In the genomic region with DNA sequence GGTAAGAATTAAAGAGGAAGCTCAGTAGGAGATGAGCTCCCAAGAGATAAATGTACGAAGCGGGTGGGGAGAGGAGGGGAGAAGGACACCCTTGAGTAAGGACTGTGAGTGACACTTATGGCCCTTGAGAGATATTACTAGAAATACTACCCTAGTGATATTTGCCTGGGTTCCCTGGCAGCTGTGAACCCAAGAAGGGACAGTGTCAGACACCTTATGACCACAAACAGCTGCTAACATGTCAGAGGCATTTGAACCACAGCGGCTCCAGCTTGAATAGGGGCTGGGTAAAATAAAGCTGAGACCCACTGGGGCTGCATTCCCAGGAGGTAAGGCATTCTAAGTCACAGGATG, we compare ENCODE assay signal across 20 cellular contexts. TPM values are rescaled to one million over a fixed set of nuclear protein-coding genes. Genes with fewer than 3 reads are reported as not detected.
DNase-seq lines count a peak whose midpoint lies in the region; ATAC-seq, FAIRE-seq and TF ChIP-seq lines count a peak whose summit lies in the region.
"Had no signal": no experiment of that assay in that cellular context is flagged by ENCODE, and none has a peak within 500 bp of the region (broad histone marks: within the 10 kb centered on the region; RNA-seq: fewer than 3 reads in every experiment).

No MANE protein-coding gene starts in this region.

- no peak for TF ChIP-seq RAD21 in K562 (CRISPR knock-in tag; conservative IDR thresholded peaks at IDR 0.05 in 1 of 2, IDR thresholded peaks at IDR 0.05 in 1 of 2)

- no peaks in the 10 kb centered on the region for H3K9me1 ChIP-seq in K562 (ENCODE audit: control insufficient read depth, insufficient read depth, low read length)

- no peak overlapping the region for H2AK5ac ChIP-seq in neuronal stem cell (ENCODE audit: low read depth, low read length)

- H4K20me1 ChIP-seq in K562 (replicated peaks; ENCODE audit: control insufficient read depth, insufficient read depth, low read length) = no peaks in the 10 kb centered on the region

- H3K9ac ChIP-seq in K562 (ENCODE audit: insufficient read depth in 1 of 2, low read depth in 2 of 2, low read length in 2 of 2) (no peak overlapping the region), neuronal stem cell (ENCODE audit: low read depth, low read length, poor library complexity) (no peak overlapping the region)

- H3K79me1 ChIP-seq in neuronal stem cell (ENCODE audit: low read depth, low read length) = no peaks in the 10 kb centered on the region

- H2BK12ac ChIP-seq in neuronal stem cell (ENCODE audit: low read length) = no peak overlapping the region

- ATAC-seq in left ventricle myocardium superior = no peak
- ATAC-seq in K562 = no peak
- ATAC-seq in GM18520 (IDR thresholded peaks at IDR 0.05; ENCODE audit: unreplicated experiment) = no peak

- no peak overlapping the region for H3K14ac ChIP-seq in neuronal stem cell (ENCODE audit: low read length)

- no peak for TF ChIP-seq EP300 in K562 (IDR thresholded peaks at IDR 0.05; ENCODE audit: low read length)

- H2BK5ac ChIP-seq in neuronal stem cell (ENCODE audit: low read length) = no peak overlapping the region

- H3K36me3 ChIP-seq in cardiac muscle cell = no peaks in the 10 kb centered on the region
- H3K36me3 ChIP-seq in K562 (ENCODE audit: control insufficient read depth, insufficient read depth, low read length) = no peaks in the 10 kb centered on the region
- H3K36me3 ChIP-seq in neuronal stem cell (replicated peaks in 1 of 2; ENCODE audit: control insufficient read depth in 2 of 2, insufficient read depth in 2 of 2, low read length in 2 of 2) = no peaks in the 10 kb centered on the region

- in situ Hi-C loops in K562 (cut with MboI) = no loop called here

- H3K4me3 ChIP-seq in cardiac muscle cell (no peak overlapping the region), K562 (no peak overlapping the region), neuronal stem cell (ENCODE audit: low read length in 2 of 2) (no peak overlapping the region)
- H3K4me3 ChIP-seq: GM23338 had no signal

- POLR2A ChIA-PET in K562 (lab: Yijun Ruan, JAX) = interaction anchor here (0.5 kb wide), 1 partner anchor 14 kb away, joined by 3 read pairs; no protein-coding TSS in a partner anchor

- no peak for TF ChIP-seq CTCF in cardiac muscle cell (IDR thresholded peaks at IDR 0.05; ENCODE audit: low read depth, low read length)
- TF ChIP-seq CTCF in K562 (IDR thresholded peaks at IDR 0.05 in 2 of 3, conservative IDR thresholded peaks at IDR 0.05 in 1 of 3; ENCODE audit: insufficient read depth in 2 of 3, low read depth in 1 of 3, low read length in 3 of 3) = no peak

- H4K8ac ChIP-seq in neuronal stem cell (ENCODE audit: low read depth, low read length) = no peak overlapping the region

- H3K27ac ChIP-seq in cardiac muscle cell (peak overlapping the region; percentile 43), K562 (ENCODE audit: extremely low read depth, low read depth, low read length) (no peak overlapping the region), neuronal stem cell (replicated peaks; ENCODE audit: low read length) (no peak overlapping the region)

- peaks cover 3% of the 10 kb centered on the region for H3K4me1 ChIP-seq in cardiac muscle cell (ENCODE audit: low read depth)
- no peaks in the 10 kb centered on the region; a peak in 1 of 5 replicates for H3K4me1 ChIP-seq in K562 (replicated peaks in 1 of 2; ENCODE audit: control insufficient read depth in 2 of 2, insufficient read depth in 2 of 2, low read length in 2 of 2)
- peaks cover 3 to 17% of the 10 kb centered on the region in 2 donors for H3K4me1 ChIP-seq in neuronal stem cell (ENCODE audit: control insufficient read depth in 2 of 2, insufficient read depth in 1 of 2, low read depth in 1 of 2, low read length in 2 of 2)

- H3K4ac ChIP-seq in neuronal stem cell (ENCODE audit: low read length) = no peak overlapping the region

- H3K9me3 ChIP-seq in cardiac muscle cell (ENCODE audit: low read depth) (no peaks in the 10 kb centered on the region), K562 (replicated peaks; ENCODE audit: control insufficient read depth, insufficient read depth, low read depth, low read length) (0 out of 2 replicates have a peak, but pooled peaks cover 1% of the 10 kb centered on the region), neuronal stem cell (replicated peaks in 1 of 2; ENCODE audit: control insufficient read depth in 2 of 2, insufficient read depth in 1 of 2, low read depth in 1 of 2, low read length in 2 of 2) (peaks cover 0 to 11% of the 10 kb centered on the region in 2 donors)

- CTCF ChIA-PET in K562 (lab: Yijun Ruan, JAX; ENCODE audit: low intra/inter-chr PET ratio) = no interaction called here

- no peak overlapping the region for H2BK15ac ChIP-seq in neuronal stem cell (ENCODE audit: low read length)

- H3K18ac ChIP-seq in neuronal stem cell (ENCODE audit: low read length) = peak overlapping the region; percentile 46

- DNase-seq in cardiac muscle cell (ENCODE audit: low read depth in 1 of 2, low spot score in 1 of 2) (no peak), left ventricle myocardium superior (no peak), K562 (ENCODE audit: extremely low read depth in 1 of 4, low spot score in 3 of 4) (no peak), neuronal stem cell (ENCODE audit: low spot score) (no peak), CD1c-positive myeloid dendritic cell (ENCODE audit: extremely low spot score) (no peak)
- DNase-seq in activated CD4-positive, alpha-beta T cell treated with anti-CD3 and anti-CD28 coated beads for 4 hours = no peak
- no peak for DNase-seq in stimulated activated CD4-positive, alpha-beta T cell treated with anti-CD3 and anti-CD28 coated beads, Interleukin-4, amount 100 ng/mL, for 4 hours
- DNase-seq: AML-193; CD4-positive, alpha-beta memory T cell; DND-41; GDM1; NCI-H1694; NCI-H510A; SHP77 treated with DMSO at 0.1 percent for 48 hours had no signal

- no peak overlapping the region for H4K91ac ChIP-seq in neuronal stem cell (ENCODE audit: low read depth, low read length, poor library complexity)

- no peak overlapping the region for H2BK120ac ChIP-seq in neuronal stem cell (ENCODE audit: low read depth, low read length)

- 7% methylated on average over 3 of the region's 3 CpGs for WGBS in K562 (ENCODE audit: insufficient coverage, low coverage, missing lambda C conversion rate)
- WGBS in neuronal stem cell (ENCODE audit: extremely low coverage in 2 of 2, insufficient read length in 2 of 2, insufficient replicate concordance in 1 of 2), 2 donors = no CpG with 5 or more reads among the region's 3 CpGs

- no peak for TF ChIP-seq POLR2A in K562 (conservative IDR thresholded peaks at IDR 0.05)

- no peak overlapping the region for H3K23ac ChIP-seq in neuronal stem cell (ENCODE audit: low read depth, low read length, poor library complexity)

- intact Hi-C loops in left ventricle myocardium superior (cut with micrococcal nuclease) (no loop called here), K562 (cut with micrococcal nuclease) (no loop called here)

- FAIRE-seq in K562 (lab: Jason Lieb, UNC) = no peak
- FAIRE-seq: D721Med, GM12892, RCC 7860 had no signal

- H3K27me3 ChIP-seq in cardiac muscle cell (no peaks in the 10 kb centered on the region), K562 (ENCODE audit: control insufficient read depth in 2 of 2, insufficient read depth in 2 of 2, low read length in 2 of 2) (peaks cover 6 to 46% of the 10 kb centered on the region in 2 experiments; a peak in 4 of 5 replicates), neuronal stem cell (ENCODE audit: control insufficient read depth in 3 of 3, insufficient read depth in 3 of 3, low read depth in 1 of 3, low read length in 3 of 3) (peaks cover 0 to 52% (median 0%) of the 10 kb centered on the region in 3 experiments)

- H3K79me2 ChIP-seq in K562 (ENCODE audit: control insufficient read depth, insufficient read depth, low read length) = no peaks in the 10 kb centered on the region

- no peak overlapping the region for H3K4me2 ChIP-seq in K562 (ENCODE audit: insufficient read depth, low read length)
- H3K4me2 ChIP-seq in neuronal stem cell (ENCODE audit: insufficient read depth, low read length, poor library complexity, severe bottlenecking) = no peak overlapping the region
- H3K4me2 ChIP-seq: GM23338 had no signal

- H2AFZ ChIP-seq in K562 (ENCODE audit: low read depth, low read length) (no peak overlapping the region), neuronal stem cell (ENCODE audit: low read length) (peak overlapping the region; percentile 15)
- H2AFZ ChIP-seq: GM23338 had no signal

- BruUV-seq in K562 (replicated peaks; lab: Mats Ljungman, UMichigan) = no TSS peak

RNA-seq across cellular contexts. Expression of a gene that starts 19.6 kb away (rescaled TPM):
- total RNA-seq in cardiac muscle cell (0.33 and 0.63 TPM in 2 replicates), left ventricle myocardium superior (1.2 TPM), K562 (2014; rRNA removed) (not detected in 2 replicates), K562 (2014; rRNA removed; fragmentation: Illumina TruSeq; extraction: Trizol) (not detected in 2 replicates), K562 (2015; rRNA removed; fragmentation: Illumina TruSeq; extraction: Trizol) (not detected in 2 replicates), K562 (2021) (not detected in 2 replicates)
- polyA plus RNA-seq in cardiac muscle cell (0.24 and 0.52 TPM in 2 replicates), K562 (2011; rRNA removed) (0.04 TPM in 1 of 2 replicates, not detected in the other), K562 (2014; fragmentation: Illumina TruSeq; extraction: Trizol) (not detected in 2 replicates), K562 (2014; fragmentation: Nextera tagmentation; extraction: Ambion mirVana) (not detected), K562 (2014; rRNA removed) (not detected in 2 replicates)
- total RNA-seq in K562 (2011; cell fraction: chromatin; rRNA removed; ENCODE audit: low replicate concordance) = 0.32 TPM in 1 of 2 replicates, not detected in the other
- not detected in 2 replicates for total RNA-seq in K562 (2011; cell fraction: nucleolus; rRNA removed)
- total RNA-seq in K562 (2011; cell fraction: nucleoplasm; rRNA removed) = not detected in 2 replicates
- polyA plus RNA-seq in K562 (2011; cell fraction: cytosol; rRNA removed) = 0.03 TPM in 1 of 2 replicates, not detected in the other
- polyA plus RNA-seq in K562 (2011; cell fraction: nucleus; rRNA removed) = 0.28 TPM in 1 of 2 replicates, not detected in the other
- 0.46 TPM in 1 of 2 replicates, not detected in the other for polyA plus RNA-seq in K562 (2012)
- 0.14 TPM in 1 of 2 replicates, not detected in the other for polyA minus RNA-seq in K562 (2011; rRNA and poly(A)+ RNA removed)
- polyA minus RNA-seq in K562 (2011; cell fraction: cytosol; rRNA and poly(A)+ RNA removed) = not detected in 2 replicates
- not detected in 2 replicates for polyA minus RNA-seq in K562 (2011; cell fraction: nucleus; rRNA and poly(A)+ RNA removed)
- 0.18 TPM for polyA plus RNA-seq in neuronal stem cell (2013, experiment 1 of 2)
- 0.22 TPM for polyA plus RNA-seq in neuronal stem cell (2013, experiment 2 of 2)
- total RNA-seq: MCF 10A had no signal
- polyA plus RNA-seq: CD4-positive, alpha-beta memory T cell; GM23338 had no signal

RNA-seq across cellular contexts. Expression of a gene that starts 29.0 kb away (rescaled TPM):
- 2.2 and 2.3 TPM in 2 replicates for total RNA-seq in cardiac muscle cell
- 0.34 and 3.8 TPM in 2 replicates for polyA plus RNA-seq in cardiac muscle cell
- total RNA-seq in left ventricle myocardium superior = 1.9 TPM
- 1.0 TPM in 1 of 2 replicates, not detected in the other for total RNA-seq in K562 (2011; cell fraction: chromatin; rRNA removed; ENCODE audit: low replicate concordance)
- not detected in 2 replicates for total RNA-seq in K562 (2011; cell fraction: nucleolus; rRNA removed)
- total RNA-seq in K562 (2011; cell fraction: nucleoplasm; rRNA removed) = not detected in 2 replicates
- not detected in 2 replicates for total RNA-seq in K562 (2014; rRNA removed)
- 0.22 TPM in 1 of 2 replicates, not detected in the other for total RNA-seq in K562 (2014; rRNA removed; fragmentation: Illumina TruSeq; extraction: Trizol)
- not detected in 2 replicates for total RNA-seq in K562 (2015; rRNA removed; fragmentation: Illumina TruSeq; extraction: Trizol)
- total RNA-seq in K562 (2021) = 0.33 and 0.38 TPM in 2 replicates
- 0.09 TPM in 1 of 2 replicates, not detected in the other for polyA plus RNA-seq in K562 (2011; rRNA removed)
- 0.04 TPM in 1 of 2 replicates, not detected in the other for polyA plus RNA-seq in K562 (2011; cell fraction: cytosol; rRNA removed)
- polyA plus RNA-seq in K562 (2011; cell fraction: nucleus; rRNA removed) = 0.28 TPM in 1 of 2 replicates, not detected in the other
- polyA plus RNA-seq in K562 (2012) = 0.29 and 2.7 TPM in 2 replicates
- polyA plus RNA-seq in K562 (2014; fragmentation: Illumina TruSeq; extraction: Trizol) = 0.09 TPM in 1 of 2 replicates, not detected in the other
- under 1 TPM in 1 of 2 experiments, not detected in 1; 0.06 TPM for polyA plus RNA-seq in K562 (2014; fragmentation: Nextera tagmentation; extraction: Ambion mirVana)
- polyA plus RNA-seq in K562 (2014; rRNA removed) = 0.30 TPM in 1 of 2 replicates, not detected in the other
- polyA minus RNA-seq in K562 (2011; rRNA and poly(A)+ RNA removed) = 1.9 TPM in 1 of 2 replicates, not detected in the other
- not detected in 2 replicates for polyA minus RNA-seq in K562 (2011; cell fraction: cytosol; rRNA and poly(A)+ RNA removed)
- polyA minus RNA-seq in K562 (2011; cell fraction: nucleus; rRNA and poly(A)+ RNA removed) = 0.44 TPM in 1 of 2 replicates, not detected in the other
- polyA plus RNA-seq in neuronal stem cell (2013, experiment 1 of 2) = 0.08 TPM
- 0.07 TPM for polyA plus RNA-seq in neuronal stem cell (2013, experiment 2 of 2)
- total RNA-seq: GM23338 had no signal
- polyA plus RNA-seq: GM23338 had no signal
